17 cellular contexts compared by ENCODE assay signal in the genomic region with DNA sequence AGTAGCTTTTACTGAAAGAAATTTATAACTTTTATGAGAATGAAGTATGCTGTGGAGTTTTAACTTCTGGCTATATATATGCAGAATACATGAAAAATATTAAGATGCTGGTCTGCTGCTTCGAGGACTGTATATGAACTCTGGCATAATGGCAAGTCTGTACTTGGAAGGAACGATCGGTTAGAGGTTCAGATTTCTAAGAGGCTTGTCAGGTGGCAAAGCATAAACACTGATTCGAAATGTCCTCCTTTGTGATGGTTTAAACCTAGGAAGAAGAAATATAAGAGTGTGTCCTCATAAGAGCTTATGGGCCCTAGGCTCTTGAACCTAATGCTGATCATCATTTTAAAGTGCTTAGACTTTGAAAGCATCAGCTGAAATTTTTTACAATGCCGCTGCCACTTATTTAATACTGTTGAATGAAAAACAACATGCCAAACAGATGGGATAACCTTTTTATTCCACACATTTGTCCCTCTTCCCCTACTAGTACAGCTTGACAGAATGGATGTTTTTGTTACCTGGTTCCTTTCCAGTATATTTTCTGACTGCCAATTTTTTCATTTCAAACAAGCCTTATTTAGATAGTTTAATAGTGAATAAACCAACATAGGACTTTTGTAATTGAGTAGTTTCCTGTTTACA. TPM values are rescaled to one million over a fixed set of nuclear protein-coding genes. Genes with fewer than 3 reads are reported as not detected.
DNase-seq lines count a peak whose midpoint lies in the region; ATAC-seq, FAIRE-seq and TF ChIP-seq lines count a peak whose summit lies in the region.
"Had no signal": no experiment of that assay in that cellular context is flagged by ENCODE, and none has a peak within 500 bp of the region (broad histone marks: within the 10 kb centered on the region; RNA-seq: fewer than 3 reads in every experiment).

No MANE protein-coding gene starts in this region.

- H3K9me3 Mint-ChIP-seq in nephron, result no peaks in the 10 kb centered on the region
- H3K9me3 Mint-ChIP-seq: activated T-helper 2 cell treated with anti-CD3 and anti-CD28 coated beads, Interferon-gamma antibody, Interleukin-2, Interleukin-4, amounts not matched to agents 10 μg/mL and 5 μg/mL and 100 μg/mL, durations not matched to agents 14 hours and 24 hours and 36 hours; T-helper 2 cell treated with Interferon-gamma antibody and Interleukin-4, amounts not matched to agents 5 μg/mL and 100 μg/mL, for 36 hours had no signal

- no peak for TF ChIP-seq CTCF in heart left ventricle (IDR thresholded peaks at IDR 0.05)
- TF ChIP-seq CTCF in bronchial epithelial cell (IDR thresholded peaks at IDR 0.05; ENCODE audit: insufficient read depth, low read length, severe bottlenecking), result no peak
- no peak for TF ChIP-seq CTCF in nephron (IDR thresholded peaks at IDR 0.05; ENCODE audit: unreplicated experiment in 3 of 3)

- ATAC-seq in heart left ventricle (no peak), HG03571 (IDR thresholded peaks at IDR 0.05; ENCODE audit: unreplicated experiment) (no peak)

- H3K27ac Mint-ChIP-seq in nephron, result peak overlapping the region; percentile 44 to 74 (median 73)
- H3K27ac Mint-ChIP-seq: activated T-helper 2 cell treated with anti-CD3 and anti-CD28 coated beads, Interferon-gamma antibody, Interleukin-2, Interleukin-4, amounts not matched to agents 10 μg/mL and 5 μg/mL and 100 μg/mL, durations not matched to agents 14 hours and 24 hours and 36 hours; T-helper 2 cell treated with Interferon-gamma antibody and Interleukin-4, amounts not matched to agents 5 μg/mL and 100 μg/mL, for 36 hours had no signal

- 54 to 72% (median 60%) methylated on average over 5 of the region's 5 CpGs for WGBS in heart left ventricle, 4 donors
- WGBS in urinary bladder, result 40% methylated on average over 5 of the region's 5 CpGs

- H3K27ac ChIP-seq in heart left ventricle (peak overlapping the region in 10 of 12 donors; percentile 4 to 93 (median 46)), urinary bladder (ENCODE audit: low read depth) (peak overlapping the region; percentile 64)
- H3K27ac ChIP-seq: dorsolateral prefrontal cortex, ovary had no signal

- H3K4me1 ChIP-seq in heart left ventricle, result peaks cover 0 to 67% (median 16%) of the 10 kb centered on the region in 12 donors
- peaks cover 4% of the 10 kb centered on the region for H3K4me1 ChIP-seq in urinary bladder (ENCODE audit: insufficient read depth)

- TF ChIP-seq POLR2A in heart left ventricle (IDR thresholded peaks at IDR 0.05), result no peak

- FAIRE-seq in bronchial epithelial cell (lab: Jason Lieb, UNC) (no peak), HTR-8/SVneo (lab: Jason Lieb, UNC) (no peak)
- FAIRE-seq: GM12892 had no signal

- intact Hi-C loops in heart left ventricle (cut with DNase I) (loop anchor here in 6 of 10 donors (10.0 kb wide), 7 partner anchors 99 to 619 kb away; no protein-coding TSS in a partner anchor), cardiac septum (cut with DNase I) (loop anchor here (5.0 to 10.0 kb wide), 2 partner anchors 147 to 379 kb away; no protein-coding TSS in a partner anchor)

- H3K27me3 ChIP-seq in heart left ventricle (no peaks in the 10 kb centered on the region), bronchial epithelial cell (ENCODE audit: control insufficient read depth, insufficient read depth, low read length) (no peaks in the 10 kb centered on the region)
- H3K27me3 ChIP-seq: dorsolateral prefrontal cortex, ovary had no signal

- H3K4me3 Mint-ChIP-seq in nephron, result peak overlapping the region in 2 of 3 experiments; percentile 62 to 81
- H3K4me3 Mint-ChIP-seq: T-helper 2 cell treated with Interferon-gamma antibody and Interleukin-4, amounts not matched to agents 5 μg/mL and 100 μg/mL, for 36 hours had no signal

- DNase-seq in heart left ventricle, result no peak
- no peak for DNase-seq in cardiac septum (ENCODE audit: low spot score)
- DNase-seq in bronchial epithelial cell (ENCODE audit: low read depth), result peak; percentile 47
- no peak for DNase-seq in HTR-8/SVneo (ENCODE audit: insufficient read length, low spot score)
- no peak for DNase-seq in NCI-H510A treated with DMSO at 0.1 percent for 48 hours (lab: John Stamatoyannopoulos, UW)
- DNase-seq: activated CD4-positive, alpha-beta T cell treated with anti-CD3 and anti-CD28 coated beads for 48 hours; dorsolateral prefrontal cortex; NCI-H2081; ovary; stimulated activated CD4-positive, alpha-beta T cell treated with anti-CD3 and anti-CD28 coated beads, Interleukin-15, amount 100 ng/mL, for 24 hours; trophoblast cell had no signal

- no peaks in the 10 kb centered on the region for H3K9me3 ChIP-seq in heart left ventricle
- H3K9me3 ChIP-seq: ovary had no signal

- H3K4me3 ChIP-seq in heart left ventricle (peak overlapping the region in 9 of 12 donors; percentile 63 to 80 (median 75)), bronchial epithelial cell (ENCODE audit: low read depth, low read length) (no peak overlapping the region), urinary bladder (ENCODE audit: low read depth, low read length) (no peak overlapping the region)
- H3K4me3 ChIP-seq: ovary had no signal

- H3K36me3 ChIP-seq in heart left ventricle (peaks cover 0 to 58% (median 24%) of the 10 kb centered on the region in 9 donors), bronchial epithelial cell (ENCODE audit: control insufficient read depth, insufficient read depth, low read length) (peaks cover 2% of the 10 kb centered on the region), urinary bladder (ENCODE audit: insufficient read depth) (peaks cover 4% of the 10 kb centered on the region)
- H3K36me3 ChIP-seq: ovary had no signal

- H3K27me3 Mint-ChIP-seq in nephron (ENCODE audit: low read depth), result no peaks in the 10 kb centered on the region

- peaks cover 38% of the 10 kb centered on the region for H3K36me3 Mint-ChIP-seq in nephron (ENCODE audit: low read depth)

- peaks cover 56% of the 10 kb centered on the region for H3K4me1 Mint-ChIP-seq in nephron

RNA-seq across cellular contexts. Expression of gene SPRY1, which starts 8.7 kb away (rescaled TPM):
- 100 to 1,000 TPM in 1 of 9 donors, 10 to 100 TPM in 8; 28.0 to 104 (median 39.1) TPM for total RNA-seq in heart left ventricle
- polyA plus RNA-seq in heart left ventricle, result 10 to 100 TPM; 17.0 to 57.6 TPM
- 50.9 TPM for total RNA-seq in cardiac septum
- total RNA-seq in bronchial epithelial cell, result 3.2 and 3.3 TPM in 2 replicates
- total RNA-seq in urinary bladder, result 72.0 TPM
- 112 TPM for polyA plus RNA-seq in urinary bladder

Comparison
In these comparisons a context has a peak if more than half of its experiments do, and no peak if none do; other contexts are left out.
1. H3K4me3 ChIP-seq: peak in heart left ventricle (9 of 12); none in bronchial epithelial cell (single experiment) and urinary bladder (single experiment).